In the genomic region with DNA sequence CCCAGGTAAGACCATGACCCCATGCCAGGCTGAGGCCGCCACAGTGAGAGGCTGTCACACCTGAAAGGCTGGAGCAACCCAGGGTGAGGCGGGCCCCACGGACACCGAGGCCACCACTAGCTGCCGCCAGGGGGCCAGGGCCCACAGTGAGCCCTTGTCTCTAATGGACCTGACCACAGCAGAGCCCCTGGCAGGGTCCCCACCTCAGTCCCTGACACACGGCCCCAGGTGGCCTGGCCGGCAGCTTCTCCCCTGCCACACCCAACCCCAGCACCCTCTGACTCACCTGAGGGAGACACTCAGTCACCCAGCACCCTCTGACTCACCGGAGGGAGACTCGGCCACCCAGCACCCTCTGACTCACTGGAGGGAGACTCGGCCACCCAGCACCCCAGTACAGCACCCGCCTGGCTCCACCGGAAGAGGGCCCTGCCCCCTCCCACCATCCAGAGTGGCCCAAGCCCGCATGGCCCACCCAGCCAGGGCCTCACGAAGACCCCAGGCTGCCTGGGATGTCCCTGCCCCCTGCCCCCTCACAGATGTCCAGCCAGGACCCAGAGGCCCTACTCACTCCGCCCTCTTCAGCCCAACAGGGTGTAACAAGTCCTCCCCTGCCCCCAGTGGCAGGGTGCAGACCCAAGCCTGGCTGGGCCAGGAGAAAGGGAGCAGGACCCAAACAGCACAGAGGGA, we compare ENCODE assay signal across 8 cellular contexts. TPM values are rescaled to one million over a fixed set of nuclear protein-coding genes. Genes with fewer than 3 reads are reported as not detected.
DNase-seq lines count a peak whose midpoint lies in the region; ATAC-seq and TF ChIP-seq lines count a peak whose summit lies in the region.

No MANE protein-coding gene starts in this region.

- H3K36me3 Mint-ChIP-seq in MCF 10A (ENCODE audit: insufficient read depth, unreplicated experiment) (peaks cover 34% of the 10 kb centered on the region), osteocyte (ENCODE audit: unreplicated experiment) (peaks cover 8% of the 10 kb centered on the region)

- BruUV-seq in MCF 10A (replicated peaks; lab: Mats Ljungman, UMichigan): no TSS peak

- peak; percentile 39 for TF ChIP-seq CTCF in MCF 10A (IDR thresholded peaks at IDR 0.05; ENCODE audit: unreplicated experiment)
- peak; percentile 50 for TF ChIP-seq CTCF in osteocyte (IDR thresholded peaks at IDR 0.05)
- TF ChIP-seq CTCF in GM20000 (IDR thresholded peaks at IDR 0.05; ENCODE audit: extremely low read depth, missing control alignments): no peak

- in situ Hi-C loops in Caki2 (cut with HindIII; ENCODE audit: low pct_unique_long_range_greater_than_20kb, low sequenced_read_pairs): no loop called here

- H3K4me3 Mint-ChIP-seq in MCF 10A (ENCODE audit: unreplicated experiment) (peak overlapping the region; percentile 63), osteocyte (ENCODE audit: unreplicated experiment) (no peak overlapping the region)

- peaks cover 13% of the 10 kb centered on the region for H3K4me1 Mint-ChIP-seq in MCF 10A (ENCODE audit: insufficient read depth, unreplicated experiment)
- peaks cover 24% of the 10 kb centered on the region for H3K4me1 Mint-ChIP-seq in osteocyte (ENCODE audit: unreplicated experiment)

- no peaks in the 10 kb centered on the region for H3K27me3 Mint-ChIP-seq in MCF 10A (ENCODE audit: insufficient read depth, unreplicated experiment)
- no peaks in the 10 kb centered on the region for H3K27me3 Mint-ChIP-seq in osteocyte (ENCODE audit: unreplicated experiment)

- DNase-seq in Caki2 (ENCODE audit: low read depth) (peak; percentile 91), NCI-H460 (ENCODE audit: extremely low read depth, low read depth) (peak; percentile 77), MCF 10A (ENCODE audit: unreplicated experiment) (peak; percentile 97), osteocyte (ENCODE audit: extremely low spot score, unreplicated experiment) (no peak), DMS153 (lab: John Stamatoyannopoulos, UW) (no peak), GM20000 (ENCODE audit: low spot score) (no peak)

- CTCF ChIA-PET in MCF 10A (lab: Yijun Ruan, JAX): interaction anchor here (0.6 to 1.4 kb wide), 9 partner anchors 10 to 439 kb away, joined by 3 to 8 read pairs (median 5); a partner anchor contains a TSS

- peak overlapping the region; percentile 69 for H3K27ac Mint-ChIP-seq in MCF 10A (ENCODE audit: low read depth, unreplicated experiment)
- no peak overlapping the region for H3K27ac Mint-ChIP-seq in osteocyte (ENCODE audit: unreplicated experiment)

- intact Hi-C loops in MCF 10A (cut with micrococcal nuclease): no loop called here

- POLR2A ChIA-PET in MCF 10A (lab: Yijun Ruan, JAX): interaction anchor here (0.7 to 5.7 kb wide), 10 partner anchors 13 to 386 kb away, joined by 3 to 47 read pairs (median 4); a partner anchor contains a TSS

- ATAC-seq in HG03521 (IDR thresholded peaks at IDR 0.05; ENCODE audit: unreplicated experiment) (no peak), HG02884 (IDR thresholded peaks at IDR 0.05; ENCODE audit: unreplicated experiment) (no peak)

- no peaks in the 10 kb centered on the region for H3K9me3 Mint-ChIP-seq in MCF 10A (ENCODE audit: unreplicated experiment)
- no peaks in the 10 kb centered on the region for H3K9me3 Mint-ChIP-seq in osteocyte (ENCODE audit: unreplicated experiment)

RNA-seq across cellular contexts. Expression of a gene that starts 4.4 kb away (rescaled TPM):
- 84.9 and 103 TPM in 2 replicates for total RNA-seq in Caki2 (2014; rRNA removed; shearing (Covaris generic); ENCODE audit: low replicate concordance)
- 53.7 and 55.3 TPM in 2 replicates for total RNA-seq in NCI-H460 (2014; rRNA removed; shearing (Covaris generic))
- polyA plus RNA-seq in NCI-H460 (2014; cell fraction: nucleus; rRNA removed): 173 and 206 TPM in 2 replicates
- total RNA-seq in MCF 10A (2022) (96.2 and 113 TPM in 2 replicates), osteocyte (92.9 and 95.7 TPM in 2 replicates)

RNA-seq across cellular contexts. Expression of a gene that starts 13.5 kb away (rescaled TPM):
- not detected in 2 replicates for total RNA-seq in Caki2 (2014; rRNA removed; shearing (Covaris generic); ENCODE audit: low replicate concordance)
- total RNA-seq in NCI-H460 (2014; rRNA removed; shearing (Covaris generic)): not detected in 2 replicates
- polyA plus RNA-seq in NCI-H460 (2014; cell fraction: nucleus; rRNA removed): not detected in 2 replicates
- not detected in 2 replicates for total RNA-seq in MCF 10A (2022)
- 440 and 449 TPM in 2 replicates for total RNA-seq in osteocyte

RNA-seq across cellular contexts. Expression of a gene that starts 13.7 kb away (rescaled TPM):
- not detected in 2 replicates for total RNA-seq in Caki2 (2014; rRNA removed; shearing (Covaris generic); ENCODE audit: low replicate concordance)
- total RNA-seq in NCI-H460 (2014; rRNA removed; shearing (Covaris generic)): 0.30 and 0.66 TPM in 2 replicates
- 0.96 and 1.2 TPM in 2 replicates for polyA plus RNA-seq in NCI-H460 (2014; cell fraction: nucleus; rRNA removed)
- total RNA-seq in MCF 10A (2022) (0.17 TPM in 1 of 2 replicates, not detected in the other), osteocyte (0.57 and 0.97 TPM in 2 replicates)

RNA-seq across cellular contexts. Expression of a gene that starts 20.2 kb away (rescaled TPM):
- total RNA-seq in Caki2 (2014; rRNA removed; shearing (Covaris generic); ENCODE audit: low replicate concordance): 25.8 and 28.5 TPM in 2 replicates
- 12.2 and 13.7 TPM in 2 replicates for total RNA-seq in NCI-H460 (2014; rRNA removed; shearing (Covaris generic))
- polyA plus RNA-seq in NCI-H460 (2014; cell fraction: nucleus; rRNA removed): 8.3 and 10.3 TPM in 2 replicates
- total RNA-seq in MCF 10A (2022) (19.3 and 21.0 TPM in 2 replicates), osteocyte (23.5 and 24.7 TPM in 2 replicates)

RNA-seq across cellular contexts. Expression of a gene that starts 20.4 kb away (rescaled TPM):
- total RNA-seq in Caki2 (2014; rRNA removed; shearing (Covaris generic); ENCODE audit: low replicate concordance): 57.6 and 90.2 TPM in 2 replicates
- total RNA-seq in NCI-H460 (2014; rRNA removed; shearing (Covaris generic)): 56.6 and 60.4 TPM in 2 replicates
- 230 and 241 TPM in 2 replicates for polyA plus RNA-seq in NCI-H460 (2014; cell fraction: nucleus; rRNA removed)
- total RNA-seq in MCF 10A (2022) (122 and 129 TPM in 2 replicates), osteocyte (101 and 106 TPM in 2 replicates)

Comparison
In these comparisons a context has a peak if more than half of its experiments do, and no peak if none do; other contexts are left out.
1. DNase-seq: peak in Caki2 (single experiment), NCI-H460 (single experiment) and MCF 10A (single experiment); none in osteocyte (single experiment), DMS153 (single experiment) and GM20000 (single experiment).
2. RNA of a gene that starts 13.5 kb away (total RNA-seq): 440 to 449 TPM in osteocyte; not detected in Caki2, not detected in NCI-H460 and not detected in MCF 10A; every median in the first group is over 100 times any median in the second.